2 cellular contexts compared by ENCODE assay signal in the genomic region with DNA sequence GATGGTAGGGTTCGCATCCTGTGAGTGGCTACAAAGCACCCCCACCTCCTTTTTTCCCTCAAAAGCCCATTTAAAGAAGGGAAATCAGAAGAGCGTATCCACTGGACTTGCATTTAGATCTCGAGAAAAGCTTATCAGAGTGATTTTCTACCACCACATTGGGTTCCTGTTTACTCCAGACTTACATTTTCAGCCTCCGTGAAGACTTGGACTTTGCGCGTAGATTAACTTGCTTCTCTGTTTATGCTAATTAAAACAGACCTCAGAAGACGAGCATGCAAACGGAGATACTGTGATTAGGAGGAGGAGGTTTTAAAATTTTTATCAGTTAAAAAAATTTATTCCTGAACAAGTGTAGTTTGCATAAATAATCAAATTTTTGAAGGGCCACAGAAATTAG.
TF ChIP-seq lines count a peak whose summit lies in the region.

No MANE protein-coding gene starts in this region.

TF ChIP-seq in H1, 55 proteins besides CTCF, POLR2A, EP300 and RAD21:
- TF ChIP-seq EGR1 (IDR thresholded peaks at IDR 0.05; ENCODE audit: borderline replicate concordance, low read depth, low read length), result no peak
- TF ChIP-seq SIN3A (conservative IDR thresholded peaks at IDR 0.05 in 1 of 2, IDR thresholded peaks at IDR 0.05 in 1 of 2; ENCODE audit: low read depth in 1 of 2, low read length in 2 of 2), result no peak
- TF ChIP-seq, protein P1, sequence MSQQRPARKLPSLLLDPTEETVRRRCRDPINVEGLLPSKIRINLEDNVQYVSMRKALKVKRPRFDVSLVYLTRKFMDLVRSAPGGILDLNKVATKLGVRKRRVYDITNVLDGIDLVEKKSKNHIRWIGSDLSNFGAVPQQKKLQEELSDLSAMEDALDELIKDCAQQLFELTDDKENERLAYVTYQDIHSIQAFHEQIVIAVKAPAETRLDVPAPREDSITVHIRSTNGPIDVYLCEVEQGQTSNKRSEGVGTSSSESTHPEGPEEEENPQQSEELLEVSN (IDR thresholded peaks at IDR 0.05), result no peak
- no peak for TF ChIP-seq CBX8 (IDR thresholded peaks at IDR 0.05; ENCODE audit: borderline replicate concordance, low read depth, low read length)
- TF ChIP-seq HDAC6 (IDR thresholded peaks at IDR 0.05; ENCODE audit: low read depth, low read length), result no peak
TF ChIP-seq in H1: peak in this region for 0.

TF ChIP-seq in GM12891, 5 proteins besides CTCF, POLR2A, EP300 and RAD21 (continued from another document):
- TF ChIP-seq TAF1 (IDR thresholded peaks at IDR 0.05; ENCODE audit: low read depth, low read length) (no peak), SPI1 (IDR thresholded peaks at IDR 0.05; ENCODE audit: low read depth, low read length) (no peak), POU2F2 (IDR thresholded peaks at IDR 0.05; ENCODE audit: low read depth, low read length) (no peak), PAX5 (IDR thresholded peaks at IDR 0.05; ENCODE audit: insufficient read depth, low read length, severe bottlenecking) (no peak)
